10 cellular contexts compared by ENCODE assay signal in genomic region chr5:59276277-59276647, GRCh38.
A peak's percentile ranks its signal among the peaks of the same experiment; 100 is the strongest.
DNase-seq lines count a peak whose midpoint lies in the region; ATAC-seq and TF ChIP-seq lines count a peak whose summit lies in the region.
"Had no signal": no experiment of that assay in that cellular context is flagged by ENCODE, and none has a peak within 500 bp of the region (broad histone marks: within the 10 kb centered on the region; RNA-seq: fewer than 3 reads in every experiment).

No MANE protein-coding gene starts in this region.

- TF ChIP-seq POLR2A in prostate gland (IDR thresholded peaks at IDR 0.05) = no peak

- no peak overlapping the region for H2AFZ ChIP-seq in hepatocyte

- peak overlapping the region; percentile 42 for H3K4me3 ChIP-seq in astrocyte of the cerebellum (ENCODE audit: low read depth, low read length)
- H3K4me3 ChIP-seq in hepatocyte = peak overlapping the region; percentile 4
- H3K4me3 ChIP-seq in prostate gland = peak overlapping the region; percentile 35 to 43

- peak overlapping the region; percentile 55; the same call in 1 of the 2 replicates for H3K9ac ChIP-seq in ES-I3 (ENCODE audit: low read depth, low read length)

- peak overlapping the region; percentile 88 for H3K27ac ChIP-seq in hepatocyte
- peak overlapping the region; percentile 87 to 89 for H3K27ac ChIP-seq in prostate gland

- in situ Hi-C loops in astrocyte of the cerebellum (cut with HindIII; ENCODE audit: low sequenced_read_pairs) = no loop called here

- no peaks in the 10 kb centered on the region for H3K27me3 ChIP-seq in hepatocyte
- H3K27me3 ChIP-seq in prostate gland (replicated peaks; ENCODE audit: insufficient read depth) = no peaks in the 10 kb centered on the region

- H4K20me1 ChIP-seq in hepatocyte (ENCODE audit: insufficient read depth, poor library complexity, severe bottlenecking) = no peaks in the 10 kb centered on the region

- intact Hi-C loops in prostate gland (cut with DNase I) = no loop called here

- H3K4me2 ChIP-seq in hepatocyte = peak overlapping the region; percentile 79

- peaks cover 6% of the 10 kb centered on the region for H3K4me1 ChIP-seq in ES-I3 (ENCODE audit: insufficient read depth, low read length)
- H3K4me1 ChIP-seq in hepatocyte (ENCODE audit: insufficient read depth) = peaks cover 7% of the 10 kb centered on the region
- H3K4me1 ChIP-seq in prostate gland (replicated peaks) = no peaks in the 10 kb centered on the region

- H3K36me3 ChIP-seq in ES-I3 (ENCODE audit: insufficient read depth, low read length) (no peaks in the 10 kb centered on the region), hepatocyte (replicated peaks; ENCODE audit: insufficient read depth, low read depth) (no peaks in the 10 kb centered on the region), prostate gland (no peaks in the 10 kb centered on the region)

- no peaks in the 10 kb centered on the region for H3K9me2 ChIP-seq in hepatocyte (replicated peaks; ENCODE audit: insufficient read depth)

- 34% methylated on average over 2 of the region's 2 CpGs for WGBS in hepatocyte (ENCODE audit: low lambda C conversion rate, missing lambda C conversion rate)
- WGBS in prostate gland = 13% methylated on average over 2 of the region's 2 CpGs

- H3K9me3 ChIP-seq in ES-I3 (ENCODE audit: control insufficient read depth, insufficient read depth, low read length) (no peaks in the 10 kb centered on the region), hepatocyte (ENCODE audit: low read depth) (no peaks in the 10 kb centered on the region), prostate gland (no peaks in the 10 kb centered on the region)

- ATAC-seq in GM19452 (IDR thresholded peaks at IDR 0.05; ENCODE audit: unreplicated experiment) = no peak

- H3K79me2 ChIP-seq in hepatocyte = peaks cover 33% of the 10 kb centered on the region

- TF ChIP-seq CTCF in astrocyte of the cerebellum (IDR thresholded peaks at IDR 0.05; ENCODE audit: low read depth, low read length, missing control alignments) (no peak), hepatocyte (IDR thresholded peaks at IDR 0.05; ENCODE audit: poor library complexity) (no peak), prostate gland (IDR thresholded peaks at IDR 0.05) (no peak)

- no peak for DNase-seq in astrocyte of the cerebellum (ENCODE audit: low read depth)
- no peak for DNase-seq in hepatocyte (ENCODE audit: low spot score)
- DNase-seq in prostate gland (ENCODE audit: low spot score) = no peak
- DNase-seq in activated CD4-positive, CD25-positive, alpha-beta regulatory T cell treated with anti-CD3 and anti-CD28 coated beads, Interleukin-2, amount 50 U/mL, for 72 hours = no peak
- DNase-seq in NCI-H774 (lab: John Stamatoyannopoulos, UW) = no peak
- no peak for DNase-seq in SKM-1 (lab: John Stamatoyannopoulos, UW; ENCODE audit: unreplicated experiment)
- DNase-seq: NCI-H146; stimulated activated CD4-positive, alpha-beta T cell treated with anti-CD3 and anti-CD28 coated beads, Interleukin-12 subunit alpha, Interleukin-12 subunit beta, amount 100 ng/mL, for 4 hours had no signal
